13 cellular contexts compared by ENCODE assay signal in the genomic region with DNA sequence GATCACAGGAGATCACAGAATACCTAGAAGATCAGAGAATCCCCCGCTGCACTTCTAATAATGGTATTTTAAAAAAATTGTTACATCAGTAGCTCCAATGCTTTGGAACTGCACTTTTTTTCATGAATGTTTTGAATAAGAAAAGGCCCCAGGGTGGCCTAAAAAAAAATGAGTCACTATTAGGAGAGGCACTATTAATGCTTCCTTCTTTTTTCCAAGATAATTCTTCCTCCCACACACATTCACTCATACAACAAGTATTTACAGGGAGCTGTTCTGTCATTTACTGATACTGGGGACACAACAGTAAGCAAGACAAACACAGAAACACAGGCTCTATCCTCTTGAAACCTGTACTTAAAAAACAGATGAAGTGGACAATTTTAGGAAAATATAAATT. TPM values are rescaled to one million over a fixed set of nuclear protein-coding genes. Genes with fewer than 3 reads are reported as not detected.
A peak's percentile ranks its signal among the peaks of the same experiment; 100 is the strongest.
DNase-seq lines count a peak whose midpoint lies in the region; ATAC-seq, FAIRE-seq and TF ChIP-seq lines count a peak whose summit lies in the region.
"Had no signal": no experiment of that assay in that cellular context is flagged by ENCODE, and none has a peak within 500 bp of the region (broad histone marks: within the 10 kb centered on the region; RNA-seq: fewer than 3 reads in every experiment).

No MANE protein-coding gene starts in this region.

- H3K4me1 ChIP-seq in neural progenitor cell (no peaks in the 10 kb centered on the region), small intestine (ENCODE audit: control insufficient read depth in 2 of 2, insufficient read depth in 1 of 2, low read depth in 1 of 2, low read length in 1 of 2) (no peaks in the 10 kb centered on the region)

- no peak overlapping the region for H2AFZ ChIP-seq in neural progenitor cell (replicated peaks)

- H3K4me3 ChIP-seq in BJ (ENCODE audit: low read depth, low read length) (no peak overlapping the region), epithelial cell of esophagus (ENCODE audit: low read length) (no peak overlapping the region), neural progenitor cell (no peak overlapping the region), small intestine (ENCODE audit: low read depth in 1 of 2, low read length in 2 of 2) (no peak overlapping the region)

- no peaks in the 10 kb centered on the region for H3K9me3 Mint-ChIP-seq in neural progenitor cell
- no peaks in the 10 kb centered on the region for H3K9me3 Mint-ChIP-seq in endothelial cell (ENCODE audit: unreplicated experiment)
- no peaks in the 10 kb centered on the region for H3K9me3 Mint-ChIP-seq in natural killer cell
- H3K9me3 Mint-ChIP-seq: CD4-positive, alpha-beta memory T cell; memory B cell had no signal

- intact Hi-C loops in natural killer cell (cut with micrococcal nuclease), result loop anchor here (1.0 kb wide), 3 partner anchors 76 to 296 kb away; a partner anchor contains a TSS

- ATAC-seq in natural killer cell, result no peak

- DNase-seq in BJ (ENCODE audit: low read depth) (peak; percentile 72), NCI-H226 (peak; percentile 63), epithelial cell of esophagus (ENCODE audit: low read depth) (peak; percentile 89), neural progenitor cell (ENCODE audit: low spot score) (no peak), endothelial cell (ENCODE audit: low spot score) (no peak), natural killer cell (no peak), small intestine (no peak), NOMO-1 treated with DMSO at 0.1 percent for 48 hours (lab: John Stamatoyannopoulos, UW; ENCODE audit: unreplicated experiment) (no peak)

- H3K27ac Mint-ChIP-seq in neural progenitor cell (no peak overlapping the region), endothelial cell (ENCODE audit: unreplicated experiment) (no peak overlapping the region), natural killer cell (no peak overlapping the region)
- H3K27ac Mint-ChIP-seq: memory B cell, progenitor cell of endocrine pancreas had no signal

- H3K4me1 Mint-ChIP-seq in neural progenitor cell (peaks cover 3% of the 10 kb centered on the region), endothelial cell (ENCODE audit: unreplicated experiment) (peaks cover 14% of the 10 kb centered on the region), natural killer cell (peaks cover 10% of the 10 kb centered on the region in 2 donors)

- H3F3A ChIP-seq in neural progenitor cell (ENCODE audit: low read depth), result peaks cover 11% of the 10 kb centered on the region

- peaks cover 7% of the 10 kb centered on the region for H3K27me3 Mint-ChIP-seq in neural progenitor cell (ENCODE audit: insufficient read depth, low read depth)
- peaks cover 2% of the 10 kb centered on the region for H3K27me3 Mint-ChIP-seq in endothelial cell (ENCODE audit: unreplicated experiment)
- peaks cover 0 to 9% of the 10 kb centered on the region in 2 donors for H3K27me3 Mint-ChIP-seq in natural killer cell (ENCODE audit: low read depth in 2 of 2)
- H3K27me3 Mint-ChIP-seq: CD4-positive, alpha-beta memory T cell had no signal

- CTCF ChIA-PET in BJ (lab: Yijun Ruan, JAX), result interaction anchor here (0.6 to 5.8 kb wide), 39 partner anchors 9 to 299 kb away, joined by 3 to 86 read pairs (median 4); a partner anchor contains a TSS

- POLR2A ChIA-PET in BJ (lab: Charles Lee), result no interaction called here

- TF ChIP-seq CTCF in BJ (IDR thresholded peaks at IDR 0.05; ENCODE audit: insufficient read depth, low read depth, low read length) (no peak), epithelial cell of esophagus (IDR thresholded peaks at IDR 0.05; ENCODE audit: insufficient read depth, low read depth, low read length, missing control alignments) (no peak), neural progenitor cell (IDR thresholded peaks at IDR 0.05) (no peak), endothelial cell (IDR thresholded peaks at IDR 0.05; ENCODE audit: unreplicated experiment) (no peak), natural killer cell (IDR thresholded peaks at IDR 0.05) (no peak)

- H3K36me3 ChIP-seq in BJ (ENCODE audit: control insufficient read depth, insufficient read depth, low read length) (no peaks in the 10 kb centered on the region), neural progenitor cell (no peaks in the 10 kb centered on the region), small intestine (ENCODE audit: control insufficient read depth in 2 of 2, insufficient read depth in 2 of 2, low read length in 2 of 2) (no peaks in the 10 kb centered on the region)

- no peak for FAIRE-seq in small intestine (lab: Jason Lieb, UNC)
- FAIRE-seq: RCC 7860 had no signal

- no peaks in the 10 kb centered on the region for H3K9me3 ChIP-seq in neural progenitor cell (ENCODE audit: low read depth)
- no peaks in the 10 kb centered on the region for H3K9me3 ChIP-seq in small intestine (ENCODE audit: control insufficient read depth, low read depth)

- H3K9ac ChIP-seq in neural progenitor cell, result no peak overlapping the region

- no peaks in the 10 kb centered on the region for H3K79me2 ChIP-seq in neural progenitor cell (ENCODE audit: low read depth)

- WGBS in small intestine, 3 donors, result 64 to 80% (median 70%) methylated on average over 1 of the region's 1 CpG

- no peak overlapping the region for H3K4me3 Mint-ChIP-seq in neural progenitor cell
- no peak overlapping the region for H3K4me3 Mint-ChIP-seq in endothelial cell (ENCODE audit: unreplicated experiment)
- no peak overlapping the region for H3K4me3 Mint-ChIP-seq in natural killer cell
- H3K4me3 Mint-ChIP-seq: memory B cell had no signal

- H3K36me3 Mint-ChIP-seq in neural progenitor cell (no peaks in the 10 kb centered on the region), endothelial cell (ENCODE audit: low read depth, unreplicated experiment) (no peaks in the 10 kb centered on the region), natural killer cell (no peaks in the 10 kb centered on the region)
- H3K36me3 Mint-ChIP-seq: CD4-positive, alpha-beta memory T cell; memory B cell had no signal

- no peak overlapping the region for H3K27ac ChIP-seq in neural progenitor cell
- no peak overlapping the region for H3K27ac ChIP-seq in small intestine (ENCODE audit: low read depth in 1 of 2, low read length in 1 of 2)

- no peaks in the 10 kb centered on the region for H4K20me1 ChIP-seq in neural progenitor cell (ENCODE audit: low read depth)

- H3K27me3 ChIP-seq in BJ (ENCODE audit: control insufficient read depth, insufficient read depth, low read length), result no peaks in the 10 kb centered on the region
- H3K27me3 ChIP-seq in neural progenitor cell, result peaks cover 9% of the 10 kb centered on the region
- no peaks in the 10 kb centered on the region for H3K27me3 ChIP-seq in small intestine (ENCODE audit: control insufficient read depth in 2 of 2, insufficient read depth in 2 of 2, low read length in 2 of 2)

- H3K4me2 ChIP-seq in neural progenitor cell, result peak overlapping the region; percentile 58

RNA-seq across cellular contexts. Expression of a gene that starts 0.7 kb away (rescaled TPM):
- polyA plus RNA-seq in BJ (2011; rRNA removed) (not detected in 2 replicates), small intestine (not detected)
- not detected in 2 replicates for polyA minus RNA-seq in BJ (2011; rRNA and poly(A)+ RNA removed)
- total RNA-seq in neural progenitor cell (ENCODE audit: low replicate concordance) (not detected in 2 replicates), endothelial cell (ENCODE audit: unreplicated experiment) (not detected), natural killer cell (not detected)
- total RNA-seq: CD4-positive, alpha-beta memory T cell; progenitor cell of endocrine pancreas; T-helper 2 cell treated with Interferon-gamma antibody and Interleukin-4, amounts not matched to agents 100 ng/mL and 5 ng/mL, for 36 hours had no signal

RNA-seq across cellular contexts. Expression of a gene that starts 6.3 kb away (rescaled TPM):
- 7.3 and 11.6 TPM in 2 replicates for polyA plus RNA-seq in BJ (2011; rRNA removed)
- 8.1 and 10.0 TPM in 2 replicates for polyA minus RNA-seq in BJ (2011; rRNA and poly(A)+ RNA removed)
- 22.9 and 35.2 TPM in 2 replicates for total RNA-seq in neural progenitor cell (ENCODE audit: low replicate concordance)
- total RNA-seq in endothelial cell (ENCODE audit: unreplicated experiment), result 15.1 TPM
- 10 to 100 TPM in 1 of 3 donors, 1 to 10 TPM in 2; 8.6 to 10.3 (median 9.3) TPM for total RNA-seq in natural killer cell
- 1 to 10 TPM; 3.2 to 7.3 (median 5.6) TPM for polyA plus RNA-seq in small intestine

RNA-seq across cellular contexts. Expression of a gene that starts 48.4 kb away (rescaled TPM):
- 177 and 181 TPM in 2 replicates for polyA plus RNA-seq in BJ (2011; rRNA removed)
- 94.0 and 168 TPM in 2 replicates for polyA minus RNA-seq in BJ (2011; rRNA and poly(A)+ RNA removed)
- total RNA-seq in neural progenitor cell (ENCODE audit: low replicate concordance), result 175 and 206 TPM in 2 replicates
- total RNA-seq in endothelial cell (ENCODE audit: unreplicated experiment), result 194 TPM
- 100 to 1,000 TPM; 162 to 177 (median 177) TPM for total RNA-seq in natural killer cell
- polyA plus RNA-seq in small intestine, result 100 to 1,000 TPM; 245 to 408 (median 340) TPM

Comparison
In these comparisons a context has a peak if more than half of its experiments do, and no peak if none do; other contexts are left out.
1. DNase-seq: peak in BJ (single experiment), NCI-H226 (single experiment) and epithelial cell of esophagus (single experiment); none in neural progenitor cell (single experiment), endothelial cell (single experiment), natural killer cell (single experiment), small intestine (single experiment) and NOMO-1 treated with DMSO at 0.1 percent for 48 hours (single experiment).